In the genomic region with DNA sequence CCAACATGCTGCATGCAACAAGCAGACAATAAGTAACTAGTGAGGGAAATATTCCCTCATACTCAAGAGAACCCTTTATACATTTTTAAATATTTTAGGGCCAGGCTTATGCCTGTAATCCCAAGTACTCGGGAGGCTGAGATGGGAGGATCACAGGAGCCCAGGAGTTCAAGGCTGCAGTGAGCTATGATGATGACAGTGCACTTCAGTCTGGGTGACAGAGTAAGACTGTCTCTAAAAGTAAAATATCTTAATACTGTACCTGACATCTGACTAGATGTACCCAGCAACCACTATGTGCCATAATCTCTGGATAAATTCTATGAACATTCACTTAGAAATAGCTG, we compare ENCODE assay signal across 1 cellular context.
A peak's percentile ranks its signal among the peaks of the same experiment; 100 is the strongest.
TF ChIP-seq lines count a peak whose summit lies in the region.

No MANE protein-coding gene starts in this region.

TF ChIP-seq in HepG2, 621 proteins besides CTCF, POLR2A, EP300 and RAD21:
- TF ChIP-seq ZNF318 (CRISPR knock-in tag; IDR thresholded peaks at IDR 0.05) (no peak), DR1 (CRISPR knock-in tag; IDR thresholded peaks at IDR 0.05) (peak; percentile 2; the same call in 1 of the 2 replicates), MBD4 (IDR thresholded peaks at IDR 0.05; ENCODE audit: borderline replicate concordance, low read length) (peak; percentile 27; the same call in 1 of the 2 replicates), ASH2L (IDR thresholded peaks at IDR 0.05; ENCODE audit: insufficient read length, low read depth, low read length) (peak; percentile 48), ATM (IDR thresholded peaks at IDR 0.05; ENCODE audit: borderline replicate concordance) (no peak), SMAD3 (CRISPR knock-in tag; IDR thresholded peaks at IDR 0.05) (no peak), NFE2L2 (IDR thresholded peaks at IDR 0.05; ENCODE audit: low read length) (peak; percentile 44; the same call in 1 of the 2 replicates), ZSCAN25 (CRISPR knock-in tag; IDR thresholded peaks at IDR 0.05) (no peak), NFIC (IDR thresholded peaks at IDR 0.05; ENCODE audit: low read length) (0 out of 2 replicates have a peak, but pooled peaks have one; percentile 55), KAT8 (CRISPR knock-in tag; IDR thresholded peaks at IDR 0.05) (0 out of 2 replicates have a peak, but pooled peaks have one; percentile 2), ZMYM3 (CRISPR knock-in tag; IDR thresholded peaks at IDR 0.05) (peak; percentile 54; the same call in 1 of the 2 replicates), MAFK (conservative IDR thresholded peaks at IDR 0.05 in 1 of 2, IDR thresholded peaks at IDR 0.05 in 1 of 2; ENCODE audit: low read length in 2 of 2) (0 out of 4 replicates have a peak, but pooled peaks of 1 of the 2 experiments have one; percentile 2), HNF1A (IDR thresholded peaks at IDR 0.05; ENCODE audit: low read depth) (no peak), HNF1A (CRISPR knock-in tag; IDR thresholded peaks at IDR 0.05; ENCODE audit: borderline replicate concordance) (peak; percentile 2; the same call in 1 of the 2 replicates), CHD4 (IDR thresholded peaks at IDR 0.05; ENCODE audit: borderline replicate concordance, low read length) (peak; percentile 23; the same call in 1 of the 2 replicates), NCOA1 (CRISPR knock-in tag; IDR thresholded peaks at IDR 0.05) (no peak), TMF1 (CRISPR knock-in tag; IDR thresholded peaks at IDR 0.05; ENCODE audit: low read depth) (no peak), YEATS4 (CRISPR knock-in tag; IDR thresholded peaks at IDR 0.05; ENCODE audit: borderline replicate concordance) (no peak; the same call in 1 of the 2 replicates), EZH2 (conservative IDR thresholded peaks at IDR 0.05; ENCODE audit: low read depth, low read length) (no peak), GMEB1 (CRISPR knock-in tag; IDR thresholded peaks at IDR 0.05; ENCODE audit: borderline replicate concordance) (0 out of 2 replicates have a peak, but pooled peaks have one; percentile 2), ZBTB42 (CRISPR knock-in tag; IDR thresholded peaks at IDR 0.05) (no peak), CCAR2 (optimal IDR thresholded peaks at IDR 0.05; ENCODE audit: low read depth, low read length) (no peak), PHF21A (CRISPR knock-in tag; IDR thresholded peaks at IDR 0.05) (peak; percentile 48; the same call in 1 of the 2 replicates), SIN3A (IDR thresholded peaks at IDR 0.05; ENCODE audit: borderline replicate concordance, low read depth, low read length) (no peak), PITX1 (CRISPR knock-in tag; IDR thresholded peaks at IDR 0.05) (0 out of 2 replicates have a peak, but pooled peaks have one; percentile 27), ZBTB20 (CRISPR knock-in tag; IDR thresholded peaks at IDR 0.05; ENCODE audit: borderline replicate concordance, low read depth) (peak; percentile 43; the same call in 1 of the 2 replicates), NR2F2 (IDR thresholded peaks at IDR 0.05; ENCODE audit: borderline replicate concordance, low read depth) (0 out of 2 replicates have a peak, but pooled peaks have one; percentile 15)
- TF ChIP-seq, protein P1, sequence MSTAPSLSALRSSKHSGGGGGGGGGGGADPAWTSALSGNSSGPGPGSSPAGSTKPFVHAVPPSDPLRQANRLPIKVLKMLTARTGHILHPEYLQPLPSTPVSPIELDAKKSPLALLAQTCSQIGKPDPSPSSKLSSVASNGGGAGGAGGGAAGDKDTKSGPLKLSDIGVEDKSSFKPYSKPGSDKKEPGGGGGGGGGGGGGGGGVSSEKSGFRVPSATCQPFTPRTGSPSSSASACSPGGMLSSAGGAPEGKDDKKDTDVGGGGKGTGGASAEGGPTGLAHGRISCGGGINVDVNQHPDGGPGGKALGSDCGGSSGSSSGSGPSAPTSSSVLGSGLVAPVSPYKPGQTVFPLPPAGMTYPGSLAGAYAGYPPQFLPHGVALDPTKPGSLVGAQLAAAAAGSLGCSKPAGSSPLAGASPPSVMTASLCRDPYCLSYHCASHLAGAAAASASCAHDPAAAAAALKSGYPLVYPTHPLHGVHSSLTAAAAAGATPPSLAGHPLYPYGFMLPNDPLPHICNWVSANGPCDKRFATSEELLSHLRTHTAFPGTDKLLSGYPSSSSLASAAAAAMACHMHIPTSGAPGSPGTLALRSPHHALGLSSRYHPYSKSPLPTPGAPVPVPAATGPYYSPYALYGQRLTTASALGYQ (CRISPR knock-in tag; IDR thresholded peaks at IDR 0.05), result peak; percentile 57
- TF ChIP-seq, protein P2, sequence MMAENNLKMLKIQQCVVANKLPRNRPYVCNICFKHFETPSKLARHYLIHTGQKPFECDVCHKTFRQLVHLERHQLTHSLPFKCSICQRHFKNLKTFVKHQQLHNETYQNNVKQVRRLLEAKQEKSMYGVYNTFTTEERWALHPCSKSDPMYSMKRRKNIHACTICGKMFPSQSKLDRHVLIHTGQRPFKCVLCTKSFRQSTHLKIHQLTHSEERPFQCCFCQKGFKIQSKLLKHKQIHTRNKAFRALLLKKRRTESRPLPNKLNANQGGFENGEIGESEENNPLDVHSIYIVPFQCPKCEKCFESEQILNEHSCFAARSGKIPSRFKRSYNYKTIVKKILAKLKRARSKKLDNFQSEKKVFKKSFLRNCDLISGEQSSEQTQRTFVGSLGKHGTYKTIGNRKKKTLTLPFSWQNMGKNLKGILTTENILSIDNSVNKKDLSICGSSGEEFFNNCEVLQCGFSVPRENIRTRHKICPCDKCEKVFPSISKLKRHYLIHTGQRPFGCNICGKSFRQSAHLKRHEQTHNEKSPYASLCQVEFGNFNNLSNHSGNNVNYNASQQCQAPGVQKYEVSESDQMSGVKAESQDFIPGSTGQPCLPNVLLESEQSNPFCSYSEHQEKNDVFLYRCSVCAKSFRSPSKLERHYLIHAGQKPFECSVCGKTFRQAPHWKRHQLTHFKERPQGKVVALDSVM (CRISPR knock-in tag; IDR thresholded peaks at IDR 0.05), result peak; percentile 97
